In genomic region chr16:78002915-78003538, GRCh38 we compare ENCODE assay signal across 8 cellular contexts. TPM values are rescaled to one million over a fixed set of nuclear protein-coding genes. Genes with fewer than 3 reads are reported as not detected.
A peak's percentile ranks its signal among the peaks of the same experiment; 100 is the strongest.
DNase-seq lines count a peak whose midpoint lies in the region; ATAC-seq, FAIRE-seq and TF ChIP-seq lines count a peak whose summit lies in the region.

No MANE protein-coding gene starts in this region.

- no peak for TF ChIP-seq POLR2A in GM12891 (IDR thresholded peaks at IDR 0.05; ENCODE audit: low read depth, low read length)

- H3K27me3 ChIP-seq in SU-DHL-6 (ENCODE audit: low read length) (no peaks in the 10 kb centered on the region), adipocyte (replicated peaks; ENCODE audit: control insufficient read depth, insufficient read depth, low read length) (peaks cover 11% of the 10 kb centered on the region), left ventricle myocardium inferior (ENCODE audit: low read depth) (peaks cover 9% of the 10 kb centered on the region)

- DNase-seq in GM12891 (ENCODE audit: insufficient read length, low spot score) (peak; percentile 56), NCI-H128 (lab: John Stamatoyannopoulos, UW; ENCODE audit: unreplicated experiment) (peak; percentile 35), adipocyte (ENCODE audit: low read depth) (peak; percentile 67), left ventricle myocardium inferior (peak; percentile 80), renal cortical epithelial cell (ENCODE audit: low read depth) (peak; percentile 59), cortex of kidney (lab: John Stamatoyannopoulos, UW) (no peak)

- H3K4me3 ChIP-seq in SU-DHL-6 (ENCODE audit: insufficient read depth, low read length, poor library complexity, severe bottlenecking), result no peak overlapping the region
- H3K4me3 ChIP-seq in adipocyte (ENCODE audit: low read length), result no peak overlapping the region
- no peak overlapping the region for H3K4me3 ChIP-seq in left ventricle myocardium inferior

- H3F3A ChIP-seq in SU-DHL-6 (ENCODE audit: insufficient read depth), result no peaks in the 10 kb centered on the region

- H3K27ac ChIP-seq in SU-DHL-6 (ENCODE audit: low read depth, low read length), result no peak overlapping the region
- no peak overlapping the region for H3K27ac ChIP-seq in left ventricle myocardium inferior (replicated peaks)

- intact Hi-C loops in left ventricle myocardium inferior (cut with micrococcal nuclease), result no loop called here

- H4K20me1 ChIP-seq in SU-DHL-6 (ENCODE audit: low read depth, low read length), result no peaks in the 10 kb centered on the region

- no peaks in the 10 kb centered on the region for H3K79me2 ChIP-seq in SU-DHL-6 (ENCODE audit: insufficient read depth, low read length)

- peak; percentile 99 for ATAC-seq in HG02678 (IDR thresholded peaks at IDR 0.05; ENCODE audit: unreplicated experiment)

- no peaks in the 10 kb centered on the region for H3K4me1 ChIP-seq in adipocyte (ENCODE audit: control insufficient read depth, insufficient read depth, low read length)
- no peaks in the 10 kb centered on the region for H3K4me1 ChIP-seq in left ventricle myocardium inferior

- no peak overlapping the region for H3K4me2 ChIP-seq in SU-DHL-6 (ENCODE audit: low read depth, low read length, poor library complexity, severe bottlenecking)

- peak; percentile 95 for FAIRE-seq in GM12891 (lab: Jason Lieb, UNC)

- H3K36me3 ChIP-seq in SU-DHL-6 (ENCODE audit: low read length), result no peaks in the 10 kb centered on the region
- H3K36me3 ChIP-seq in adipocyte (ENCODE audit: control insufficient read depth, insufficient read depth, low read length, severe bottlenecking), result no peaks in the 10 kb centered on the region
- H3K36me3 ChIP-seq in left ventricle myocardium inferior, result no peaks in the 10 kb centered on the region

- TF ChIP-seq CTCF in SU-DHL-6 (IDR thresholded peaks at IDR 0.05; ENCODE audit: insufficient read depth, low read length, poor library complexity, severe bottlenecking) (peak; percentile 74), left ventricle myocardium inferior (IDR thresholded peaks at IDR 0.05; ENCODE audit: borderline replicate concordance) (peak; percentile 86)

- no peak overlapping the region for H2AFZ ChIP-seq in SU-DHL-6 (ENCODE audit: low read depth, low read length, severe bottlenecking)

- no peaks in the 10 kb centered on the region for H3K9me2 ChIP-seq in SU-DHL-6 (replicated peaks; ENCODE audit: insufficient read depth, low read length)

- H3K9me3 ChIP-seq in SU-DHL-6 (ENCODE audit: insufficient read depth, low read length) (no peaks in the 10 kb centered on the region), adipocyte (ENCODE audit: control insufficient read depth, low read length) (no peaks in the 10 kb centered on the region), left ventricle myocardium inferior (replicated peaks) (no peaks in the 10 kb centered on the region)

- H3K9ac ChIP-seq in SU-DHL-6 (ENCODE audit: low read length) (no peak overlapping the region), adipocyte (ENCODE audit: low read length) (no peak overlapping the region)

TF ChIP-seq in GM12891, 5 proteins besides CTCF, POLR2A, EP300 and RAD21:
- TF ChIP-seq TAF1 (IDR thresholded peaks at IDR 0.05; ENCODE audit: low read depth, low read length) (no peak), SPI1 (IDR thresholded peaks at IDR 0.05; ENCODE audit: low read depth, low read length) (no peak), POU2F2 (IDR thresholded peaks at IDR 0.05; ENCODE audit: low read depth, low read length) (no peak)

RNA-seq across cellular contexts. Expression of gene CLEC3A, which starts 19.3 kb away (rescaled TPM):
- polyA plus RNA-seq in GM12891 (2012; ENCODE audit: low read depth, missing spikeins), result not detected
- total RNA-seq in left ventricle myocardium inferior, result not detected
- total RNA-seq in renal cortical epithelial cell, result not detected in 2 replicates
